ENCODE assay signal across 12 cellular contexts in genomic region chr21:44207860-44208646, GRCh38. TPM values are rescaled to one million over a fixed set of nuclear protein-coding genes. Genes with fewer than 3 reads are reported as not detected.
DNase-seq lines count a peak whose midpoint lies in the region; ATAC-seq, FAIRE-seq and TF ChIP-seq lines count a peak whose summit lies in the region.
"Not testable (repeated sequence)": the region's sequence is repeated elsewhere in the genome, so short reads cannot be mapped to it uniquely, and the experiment has no call there.
"Had no signal": no experiment of that assay in that cellular context is flagged by ENCODE, and none has a peak within 500 bp of the region (broad histone marks: within the 10 kb centered on the region; RNA-seq: fewer than 3 reads in every experiment).

No MANE protein-coding gene starts in this region.

- H3K56ac ChIP-seq in IMR-90 (ENCODE audit: extremely low read depth, insufficient read depth, low read length), result not testable (repeated sequence)

- H3K27ac ChIP-seq in A549; IMR-90 (ENCODE audit: insufficient read depth, low read length); SJSA1; psoas muscle: not testable (repeated sequence)

- not testable (repeated sequence) for H3K14ac ChIP-seq in IMR-90 (replicated peaks; ENCODE audit: low read depth, low read length)

- H4K91ac ChIP-seq in IMR-90 (ENCODE audit: insufficient read depth, low read depth, low read length), result not testable (repeated sequence)

- not testable (repeated sequence) for TF ChIP-seq CTCF in A549 (IDR thresholded peaks at IDR 0.05); IMR-90 (conservative IDR thresholded peaks at IDR 0.05; ENCODE audit: low read depth, low read length); psoas muscle (IDR thresholded peaks at IDR 0.05)

- H3K4me3 ChIP-seq in A549; IMR-90 (ENCODE audit: insufficient read depth, low read depth, low read length); SJSA1; psoas muscle: not testable (repeated sequence)

- no CpG with 5 or more reads among the region's 15 CpGs for WGBS in A549 (ENCODE audit: missing lambda C conversion rate)
- no CpG with 5 or more reads among the region's 15 CpGs for WGBS in IMR-90 (ENCODE audit: extremely low coverage in 2 of 2, insufficient read length in 1 of 2), 2 experiments
- WGBS in psoas muscle, 3 donors, result 66% methylated on average over 9 of the region's 15 CpGs; no CpG with 5 or more reads in 2 of the 3 donors

- H2AFZ ChIP-seq in IMR-90 (replicated peaks; ENCODE audit: low read length, poor library complexity), result not testable (repeated sequence)

- not testable (repeated sequence) for H3K27me3 ChIP-seq in IMR-90 (ENCODE audit: control insufficient read depth, insufficient read depth, low read length); SJSA1 (replicated peaks); psoas muscle (ENCODE audit: insufficient read depth in 3 of 3, low read length in 2 of 3)

- not testable (repeated sequence) for FAIRE-seq in A549 (lab: Jason Lieb, UNC)

- H3K9ac ChIP-seq in IMR-90 (ENCODE audit: low read depth, low read length), result not testable (repeated sequence)

- not testable (repeated sequence) for H3K4me1 ChIP-seq in A549; IMR-90 (ENCODE audit: control insufficient read depth, insufficient read depth, low read length); SJSA1 (replicated peaks); psoas muscle

- H2AK5ac ChIP-seq in IMR-90 (ENCODE audit: low read depth, low read length), result 0 out of 2 replicates have a peak overlapping the region, but pooled peaks have one; percentile 28

- not testable (repeated sequence) for H3K9me3 ChIP-seq in A549; IMR-90 (ENCODE audit: control insufficient read depth, insufficient read depth, low read length); SJSA1 (replicated peaks); psoas muscle

- in situ Hi-C loops in IMR-90 (cut with MboI; ENCODE audit: low sequenced_read_pairs), result not testable (repeated sequence)

- H4K8ac ChIP-seq in IMR-90 (ENCODE audit: low read depth in 2 of 2, low read length in 2 of 2), result peak overlapping the region in 1 of 2 experiments; percentile 55; a peak in 1 of 4 replicates

- H2BK15ac ChIP-seq in IMR-90 (ENCODE audit: low read depth, low read length), result not testable (repeated sequence)

- H3K36me3 Mint-ChIP-seq in activated naive CD4-positive, alpha-beta T cell treated with anti-CD3 and anti-CD28 coated beads, Interleukin-2, amount 50 U/mL, for 72 hours, result not testable (repeated sequence)

- not testable (repeated sequence) for H3K79me1 ChIP-seq in IMR-90 (ENCODE audit: low read depth in 1 of 2, low read length in 2 of 2)

- not testable (repeated sequence) for H4K20me1 ChIP-seq in IMR-90 (ENCODE audit: insufficient read depth, low read length)

- H2BK20ac ChIP-seq in IMR-90 (ENCODE audit: low read depth, low read length), result not testable (repeated sequence)

- not testable (repeated sequence) for H2AK9ac ChIP-seq in IMR-90 (replicated peaks; ENCODE audit: low read depth, low read length, poor library complexity)

- H3K18ac ChIP-seq in IMR-90 (ENCODE audit: low read depth, low read length), result not testable (repeated sequence)

- not testable (repeated sequence) for H3K36me3 ChIP-seq in IMR-90 (ENCODE audit: control insufficient read depth, insufficient read depth, low read length); SJSA1; psoas muscle (ENCODE audit: insufficient read depth in 1 of 2, low read depth in 1 of 2)

- not testable (repeated sequence) for H3K4ac ChIP-seq in IMR-90 (ENCODE audit: low read depth, low read length)

- not testable (repeated sequence) for TF ChIP-seq EP300 in A549 (IDR thresholded peaks at IDR 0.05)

- BruUV-seq in IMR-90 (replicated peaks; lab: Mats Ljungman, UMichigan), result not testable (repeated sequence)

- dilution Hi-C loops in IMR-90 (cut with HindIII; ENCODE audit: low sequenced_read_pairs, unreplicated experiment), result not testable (repeated sequence)

- not testable (repeated sequence) for H2BK5ac ChIP-seq in IMR-90 (ENCODE audit: low read depth, low read length, poor library complexity, severe bottlenecking)

- not testable (repeated sequence) for H2BK120ac ChIP-seq in IMR-90 (ENCODE audit: low read depth, low read length)

- not testable (repeated sequence) for H3K27ac Mint-ChIP-seq in activated naive CD4-positive, alpha-beta T cell treated with anti-CD3 and anti-CD28 coated beads, Interleukin-2, amount 50 U/mL, for 72 hours

- not testable (repeated sequence) for H3K23ac ChIP-seq in IMR-90 (ENCODE audit: low read depth, low read length)

- DNase-seq in A549 (ENCODE audit: low read depth in 1 of 2, low spot score in 1 of 2); activated naive CD4-positive, alpha-beta T cell treated with anti-CD3 and anti-CD28 coated beads, Interleukin-2, amount 50 U/mL, for 72 hours (ENCODE audit: low spot score in 2 of 2): not testable (repeated sequence)
- DNase-seq in IMR-90 (peak; percentile 32), SJSA1 (ENCODE audit: low read depth in 1 of 2, low spot score in 2 of 2) (peak; percentile 9 to 50), islet precursor cell (peak; percentile 47), psoas muscle (peak in 1 of 2 donors; percentile 27)

- peak; percentile 50 to 66; a peak in 2 of 6 replicates for ATAC-seq in A549
- peak; percentile 4 for ATAC-seq in GM18498 (IDR thresholded peaks at IDR 0.05; ENCODE audit: unreplicated experiment)
- peak; percentile 93 for ATAC-seq in IMR-90 (ENCODE audit: low read depth)
- peak; percentile 35 to 55 for ATAC-seq in activated naive CD4-positive, alpha-beta T cell treated with anti-CD3 and anti-CD28 coated beads, Interleukin-2, amount 50 U/mL, for 72 hours
- peak; percentile 70 for ATAC-seq in esophagus mucosa
- ATAC-seq in psoas muscle, result peak in 3 of 4 donors; percentile 39 to 64 (median 58)

- H3K9me1 ChIP-seq in IMR-90 (ENCODE audit: insufficient read depth, low read length), result not testable (repeated sequence)

- H3K4me2 ChIP-seq in A549; IMR-90 (ENCODE audit: low read depth, low read length): not testable (repeated sequence)

- TF ChIP-seq POLR2A in A549 (IDR thresholded peaks at IDR 0.05; ENCODE audit: low read length); IMR-90 (IDR thresholded peaks at IDR 0.05; ENCODE audit: low read depth, low read length): not testable (repeated sequence)

- POLR2A ChIA-PET in A549 (lab: Yijun Ruan, JAX); IMR-90 (lab: Charles Lee; ENCODE audit: unreplicated experiment): not testable (repeated sequence)

- intact Hi-C loops in IMR-90 (cut with micrococcal nuclease); psoas muscle (cut with DNase I): not testable (repeated sequence)

- not testable (repeated sequence) for H4K5ac ChIP-seq in IMR-90 (ENCODE audit: low read depth, low read length)

- CTCF ChIA-PET in A549 (lab: Yijun Ruan, JAX); IMR-90 (lab: Yijun Ruan, JAX): not testable (repeated sequence)

- TF ChIP-seq RAD21 in A549 (conservative IDR thresholded peaks at IDR 0.05 in 1 of 2, IDR thresholded peaks at IDR 0.05 in 1 of 2); IMR-90 (IDR thresholded peaks at IDR 0.05; ENCODE audit: low read length): not testable (repeated sequence)

- H3K9me3 Mint-ChIP-seq in activated naive CD4-positive, alpha-beta T cell treated with anti-CD3 and anti-CD28 coated beads, Interleukin-2, amount 50 U/mL, for 72 hours, result not testable (repeated sequence)

RNA-seq across cellular contexts. Expression of gene ICOSLG, which starts 32.7 kb away (rescaled TPM):
- polyA plus RNA-seq in A549 (2011; rRNA removed), result 0.32 and 0.56 TPM in 2 replicates
- polyA plus RNA-seq in A549 (2012; cell fraction: cytosol; rRNA removed), result 0.89 and 0.98 TPM in 2 replicates
- polyA plus RNA-seq in A549 (2012; cell fraction: nucleus; rRNA removed), result 1.7 and 2.3 TPM in 2 replicates
- polyA plus RNA-seq in A549 (2017; fragmentation: RNase III; extraction: RNeasy Plus Mini Kit Qiagen cat#74134 plus additional on column Dnase treatment), result 0.61 to 0.93 TPM (median 0.79 TPM) in 3 replicates
- 0.78 and 1.7 TPM in 2 replicates for polyA minus RNA-seq in A549 (2011; rRNA and poly(A)+ RNA removed)
- total RNA-seq in IMR-90 (2012; rRNA removed), result under 0.01 TPM in 2 replicates
- polyA plus RNA-seq in IMR-90 (2012; rRNA removed), result 0.09 and 0.17 TPM in 2 replicates
- polyA plus RNA-seq in IMR-90 (2012; cell fraction: cytosol; rRNA removed), result 0.02 TPM in 1 of 2 replicates, not detected in the other
- 0.06 and 0.10 TPM in 2 replicates for polyA plus RNA-seq in IMR-90 (2012; cell fraction: nucleus; rRNA removed; ENCODE audit: low replicate concordance)
- 0.26 TPM in 1 of 2 replicates, not detected in the other for total RNA-seq in SJSA1 (2014; rRNA removed; shearing (Covaris generic))
- 1 to 10 TPM; 2.1 to 4.1 TPM for total RNA-seq in activated naive CD4-positive, alpha-beta T cell treated with anti-CD3 and anti-CD28 coated beads, Interleukin-2, amount 50 U/mL, for 72 hours
- 2.6 TPM for total RNA-seq in esophagus mucosa
- total RNA-seq in psoas muscle, result 1 to 10 TPM in 3 of 4 donors, under 1 TPM in 1; 0.69 to 5.9 (median 2.6) TPM
- polyA plus RNA-seq in psoas muscle, result 1 to 10 TPM in 2 of 3 donors, under 1 TPM in 1; 0.27 to 1.6 (median 1.0) TPM

RNA-seq across cellular contexts. Expression of gene DNMT3L, which starts 53.6 kb away (rescaled TPM):
- polyA plus RNA-seq in A549 (2011; rRNA removed) (not detected in 2 replicates), A549 (2017; fragmentation: RNase III; extraction: RNeasy Plus Mini Kit Qiagen cat#74134 plus additional on column Dnase treatment) (0.09 TPM in 1 of 3 replicates, not detected in the others), IMR-90 (2012; rRNA removed) (not detected in 2 replicates), psoas muscle (not detected)
- not detected in 2 replicates for polyA plus RNA-seq in A549 (2012; cell fraction: cytosol; rRNA removed)
- polyA plus RNA-seq in A549 (2012; cell fraction: nucleus; rRNA removed), result 0.04 TPM in 1 of 2 replicates, not detected in the other
- not detected in 2 replicates for polyA minus RNA-seq in A549 (2011; rRNA and poly(A)+ RNA removed)
- total RNA-seq in IMR-90 (2012; rRNA removed) (not detected in 2 replicates), esophagus mucosa (not detected), psoas muscle (not detected)
- polyA plus RNA-seq in IMR-90 (2012; cell fraction: cytosol; rRNA removed), result not detected in 2 replicates
- not detected in 2 replicates for polyA plus RNA-seq in IMR-90 (2012; cell fraction: nucleus; rRNA removed; ENCODE audit: low replicate concordance)
- not detected in 2 replicates for total RNA-seq in SJSA1 (2014; rRNA removed; shearing (Covaris generic))
- total RNA-seq in activated naive CD4-positive, alpha-beta T cell treated with anti-CD3 and anti-CD28 coated beads, Interleukin-2, amount 50 U/mL, for 72 hours, result not detected
- total RNA-seq: lung microvascular endothelial cell; stomach; T-helper 2 cell treated with Interferon-gamma antibody and Interleukin-4, amounts not matched to agents 100 ng/mL and 5 ng/mL, for 36 hours; tibial nerve had no signal
- polyA plus RNA-seq: stomach had no signal

Comparison
In these comparisons a context has a peak if more than half of its experiments do, and no peak if none do; other contexts are left out.
1. ATAC-seq: peak in every context shown above with its lines; median percentile 93 in IMR-90; 70 in esophagus mucosa; 58 in A549; 58 in psoas muscle; 45 in activated naive CD4-positive, alpha-beta T cell treated with anti-CD3 and anti-CD28 coated beads, Interleukin-2, amount 50 U/mL, for 72 hours; 4 in GM18498.